ENCODE assay signal across 8 cellular contexts in the genomic region with DNA sequence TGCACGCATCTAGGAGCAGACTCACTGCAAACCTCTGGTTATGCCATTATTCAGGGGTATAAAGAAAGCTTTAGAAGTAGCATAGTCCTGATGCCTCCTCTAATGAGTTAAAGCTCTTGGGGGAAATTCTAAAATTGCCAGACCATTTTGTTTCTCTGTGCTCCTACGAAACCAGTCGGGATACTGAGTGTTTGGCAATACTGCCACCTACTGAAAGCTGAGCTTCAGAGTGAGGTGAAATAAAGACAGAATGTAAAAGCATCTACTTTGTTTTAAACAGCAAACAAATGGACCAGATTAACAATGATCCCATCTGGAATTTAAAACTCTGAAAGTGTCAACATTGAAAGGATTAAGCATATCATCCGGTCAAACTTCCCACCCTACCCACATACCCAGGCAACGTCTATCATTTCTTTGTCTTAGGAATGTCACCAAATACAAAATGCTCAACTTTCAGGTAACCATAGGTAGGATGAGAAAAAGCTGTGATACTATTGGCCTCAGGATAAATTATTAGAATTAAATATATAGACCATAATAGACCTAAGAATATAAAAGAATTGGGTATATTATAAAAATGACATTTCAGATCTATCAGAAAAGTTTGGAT.
A peak's percentile ranks its signal among the peaks of the same experiment; 100 is the strongest.
DNase-seq lines count a peak whose midpoint lies in the region; ATAC-seq and TF ChIP-seq lines count a peak whose summit lies in the region.

No MANE protein-coding gene starts in this region.

- H3K36me3 ChIP-seq in DND-41 (ENCODE audit: insufficient read depth, low read length) (no peaks in the 10 kb centered on the region), body of pancreas (replicated peaks in 1 of 2; ENCODE audit: insufficient read depth in 1 of 2, low read depth in 2 of 2) (no peaks in the 10 kb centered on the region), tibial artery (no peaks in the 10 kb centered on the region)

- H3K4me1 ChIP-seq in DND-41 (ENCODE audit: insufficient read depth, low read length), result no peaks in the 10 kb centered on the region
- H3K4me1 ChIP-seq in body of pancreas, result peaks cover 10% of the 10 kb centered on the region
- H3K4me1 ChIP-seq in tibial artery, result peaks cover 0 to 4% (median 0%) of the 10 kb centered on the region in 4 donors

- DNase-seq in DND-41 (peak; percentile 30), NCI-H1694 treated with DMSO at 0.1 percent for 48 hours (lab: John Stamatoyannopoulos, UW) (peak; percentile 42), body of pancreas (peak; percentile 37 to 64 (median 46)), iPS-NIHi7 (ENCODE audit: extremely low spot score) (peak; percentile 70), tibial artery (peak in 1 of 2 donors; percentile 40)
- no peak for DNase-seq in activated CD8-positive, alpha-beta memory T cell treated with anti-CD3 and anti-CD28 coated beads, Interleukin-2, amount 50 U/mL, for 4 hours

- no peak overlapping the region for H3K9ac ChIP-seq in DND-41 (ENCODE audit: low read depth, low read length)

- TF ChIP-seq CTCF in DND-41 (IDR thresholded peaks at IDR 0.05; ENCODE audit: borderline replicate concordance, extremely low read depth, low read length, poor library complexity, severe bottlenecking), result peak; percentile 77
- peak; percentile 47 to 84 (median 77) for TF ChIP-seq CTCF in body of pancreas (IDR thresholded peaks at IDR 0.05)
- peak; percentile 71 to 81 for TF ChIP-seq CTCF in tibial artery (IDR thresholded peaks at IDR 0.05)

- WGBS in body of pancreas, 2 donors, result 8 to 16% methylated on average over 5 of the region's 5 CpGs

- no peaks in the 10 kb centered on the region for H4K20me1 ChIP-seq in DND-41 (ENCODE audit: insufficient read depth, low read length)

- no peak for TF ChIP-seq POLR2A in body of pancreas (IDR thresholded peaks at IDR 0.05)

- peak; percentile 58; the same call in 2 of the 3 replicates for ATAC-seq in DND-41 (ENCODE audit: insufficient read depth, low read depth)
- ATAC-seq in GM21529 (IDR thresholded peaks at IDR 0.05; ENCODE audit: unreplicated experiment), result peak; percentile 52
- ATAC-seq in body of pancreas, result peak; percentile 69
- no peak for ATAC-seq in GM21717 (IDR thresholded peaks at IDR 0.05; ENCODE audit: unreplicated experiment)

- no peak overlapping the region for H3K4me2 ChIP-seq in DND-41 (ENCODE audit: insufficient read depth, low read length)

- H3K27me3 ChIP-seq in DND-41 (ENCODE audit: insufficient read depth, low read length, poor library complexity), result peaks cover 8% of the 10 kb centered on the region
- no peaks in the 10 kb centered on the region for H3K27me3 ChIP-seq in body of pancreas
- no peaks in the 10 kb centered on the region for H3K27me3 ChIP-seq in tibial artery

- no peaks in the 10 kb centered on the region for H3K79me2 ChIP-seq in DND-41 (ENCODE audit: insufficient read depth, low read length)

- no peak overlapping the region for H3K4me3 ChIP-seq in DND-41 (ENCODE audit: low read depth in 1 of 2, low read length in 2 of 2)
- H3K4me3 ChIP-seq in body of pancreas, result no peak overlapping the region
- no peak overlapping the region for H3K4me3 ChIP-seq in tibial artery

- H3K9me3 ChIP-seq in DND-41 (ENCODE audit: insufficient read depth, low read length, severe bottlenecking), result no peaks in the 10 kb centered on the region
- no peaks in the 10 kb centered on the region for H3K9me3 ChIP-seq in body of pancreas
- H3K9me3 ChIP-seq in tibial artery, result no peaks in the 10 kb centered on the region

- H3K27ac ChIP-seq in DND-41 (ENCODE audit: low read length) (no peak overlapping the region), body of pancreas (no peak overlapping the region), tibial artery (no peak overlapping the region)

- intact Hi-C loops in body of pancreas (cut with DNase I) (loop anchor here (10.0 kb wide), 1 partner anchor 458 kb away; no protein-coding TSS in a partner anchor), tibial artery (cut with DNase I; ENCODE audit: low total_unique reads) (loop anchor here (5.0 kb wide), 1 partner anchor 385 kb away; no protein-coding TSS in a partner anchor)

- H2AFZ ChIP-seq in DND-41 (ENCODE audit: low read depth, low read length), result no peak overlapping the region
